In genomic region chr2:26757873-26758789, GRCh38 we compare ENCODE assay signal across 9 cellular contexts. TPM values are rescaled to one million over a fixed set of nuclear protein-coding genes. Genes with fewer than 3 reads are reported as not detected.
A peak's percentile ranks its signal among the peaks of the same experiment; 100 is the strongest.
DNase-seq lines count a peak whose midpoint lies in the region; ATAC-seq and TF ChIP-seq lines count a peak whose summit lies in the region.
"Had no signal": no experiment of that assay in that cellular context is flagged by ENCODE, and none has a peak within 500 bp of the region (broad histone marks: within the 10 kb centered on the region; RNA-seq: fewer than 3 reads in every experiment).

No MANE protein-coding gene starts in this region.

- peaks cover 0 to 11% (median 6%) of the 10 kb centered on the region in 4 donors for H3K4me1 ChIP-seq in right lobe of liver
- H3K4me1 ChIP-seq in naive thymus-derived CD4-positive, alpha-beta T cell (ENCODE audit: control insufficient read depth in 2 of 2, insufficient read depth in 2 of 2, low read length in 2 of 2): no peaks in the 10 kb centered on the region

- ATAC-seq in right lobe of liver: peak; percentile 57 to 79 (median 70)
- no peak for ATAC-seq in naive thymus-derived CD4-positive, alpha-beta T cell
- ATAC-seq in GM21717 (IDR thresholded peaks at IDR 0.05; ENCODE audit: unreplicated experiment): no peak

- no peaks in the 10 kb centered on the region for H3K9me3 ChIP-seq in right lobe of liver
- H3K9me3 ChIP-seq in naive thymus-derived CD4-positive, alpha-beta T cell (ENCODE audit: control insufficient read depth in 2 of 3, low read length in 3 of 3): no peaks in the 10 kb centered on the region

- H3K36me3 ChIP-seq in right lobe of liver: no peaks in the 10 kb centered on the region
- H3K36me3 ChIP-seq in naive thymus-derived CD4-positive, alpha-beta T cell (ENCODE audit: control insufficient read depth in 2 of 3, insufficient read depth in 3 of 3, low read length in 3 of 3): no peaks in the 10 kb centered on the region

- BruUV-seq in MCF 10A (replicated peaks; lab: Mats Ljungman, UMichigan): TSS peak; percentile 99

- DNase-seq in activated CD4-positive, CD25-positive, alpha-beta regulatory T cell treated with anti-CD3 and anti-CD28 coated beads, Interleukin-2, amount 50 U/mL, for 72 hours: peak; percentile 49
- DNase-seq in activated CD4-positive, CD25-positive, alpha-beta regulatory T cell (lab: John Stamatoyannopoulos, UW): no peak
- DNase-seq in KBM-7 (peak; percentile 61), MCF 10A (ENCODE audit: unreplicated experiment) (peak; percentile 98), right lobe of liver (no peak)
- DNase-seq in central memory CD4-positive, alpha-beta T cell: no peak
- DNase-seq in naive thymus-derived CD4-positive, alpha-beta T cell: no peak

- intact Hi-C loops in MCF 10A (cut with micrococcal nuclease): loop anchor here (1.0 kb wide), 1 partner anchor 13 kb away; no protein-coding TSS in a partner anchor
- intact Hi-C loops in right lobe of liver (cut with DNase I): no loop called here
- intact Hi-C loops in naive thymus-derived CD4-positive, alpha-beta T cell (cut with micrococcal nuclease): no loop called here

- POLR2A ChIA-PET in MCF 10A (lab: Yijun Ruan, JAX): interaction anchor here (1.1 to 1.5 kb wide), 4 partner anchors 11 to 14 kb away, joined by 3 to 6 read pairs (median 5); no protein-coding TSS in a partner anchor
- POLR2A ChIA-PET in naive thymus-derived CD4-positive, alpha-beta T cell (lab: Charles Lee): no interaction called here

- in situ Hi-C loops in KBM-7 (cut with MboI; ENCODE audit: low pct_unique_long_range_greater_than_20kb, low sequenced_read_pairs): no loop called here

- TF ChIP-seq CTCF in MCF 10A (IDR thresholded peaks at IDR 0.05; ENCODE audit: unreplicated experiment): no peak
- no peak for TF ChIP-seq CTCF in right lobe of liver (IDR thresholded peaks at IDR 0.05)

- peak overlapping the region; percentile 90 for H3K27ac Mint-ChIP-seq in MCF 10A (ENCODE audit: low read depth, unreplicated experiment)
- no peak overlapping the region for H3K27ac Mint-ChIP-seq in naive thymus-derived CD4-positive, alpha-beta T cell
- H3K27ac Mint-ChIP-seq: activated naive CD4-positive, alpha-beta T cell treated with anti-CD3 and anti-CD28 coated beads, Interleukin-2, amount 50 U/mL, for 24 hours had no signal

- H3K36me3 Mint-ChIP-seq in MCF 10A (ENCODE audit: insufficient read depth, unreplicated experiment): no peaks in the 10 kb centered on the region
- no peaks in the 10 kb centered on the region for H3K36me3 Mint-ChIP-seq in naive thymus-derived CD4-positive, alpha-beta T cell
- H3K36me3 Mint-ChIP-seq: activated naive CD4-positive, alpha-beta T cell treated with anti-CD3 and anti-CD28 coated beads, Interleukin-2, amount 50 U/mL, for 24 hours had no signal

- CTCF ChIA-PET in MCF 10A (lab: Yijun Ruan, JAX): interaction anchor here (0.6 to 2.1 kb wide), 5 partner anchors 8 to 322 kb away, joined by 3 to 6 read pairs (median 4); no protein-coding TSS in a partner anchor
- CTCF ChIA-PET in naive thymus-derived CD4-positive, alpha-beta T cell (lab: Charles Lee): interaction anchor here (1.7 kb wide), 1 partner anchor 11 kb away, joined by 8 read pairs; no protein-coding TSS in a partner anchor

- peak overlapping the region in 2 of 3 donors; percentile 15 to 59 for H3K27ac ChIP-seq in right lobe of liver
- H3K27ac ChIP-seq in naive thymus-derived CD4-positive, alpha-beta T cell (ENCODE audit: low read depth, low read length): no peak overlapping the region

- no peaks in the 10 kb centered on the region for H3K9me3 Mint-ChIP-seq in MCF 10A (ENCODE audit: unreplicated experiment)
- no peaks in the 10 kb centered on the region for H3K9me3 Mint-ChIP-seq in naive thymus-derived CD4-positive, alpha-beta T cell
- H3K9me3 Mint-ChIP-seq: activated naive CD4-positive, alpha-beta T cell treated with anti-CD3 and anti-CD28 coated beads, Interleukin-2, amount 50 U/mL, for 24 hours had no signal

- peaks cover 17% of the 10 kb centered on the region for H3K4me1 Mint-ChIP-seq in MCF 10A (ENCODE audit: insufficient read depth, unreplicated experiment)
- peaks cover 0 to 11% (median 0%) of the 10 kb centered on the region in 7 donors for H3K4me1 Mint-ChIP-seq in naive thymus-derived CD4-positive, alpha-beta T cell
- H3K4me1 Mint-ChIP-seq: activated naive CD4-positive, alpha-beta T cell treated with anti-CD3 and anti-CD28 coated beads, Interleukin-2, amount 50 U/mL, for 24 hours had no signal

- 49% methylated on average over 5 of the region's 6 CpGs for WGBS in right lobe of liver (ENCODE audit: insufficient coverage, low coverage, low lambda C conversion rate, missing lambda C conversion rate)

- no peak overlapping the region for H3K4me3 Mint-ChIP-seq in MCF 10A (ENCODE audit: unreplicated experiment)
- no peak overlapping the region for H3K4me3 Mint-ChIP-seq in naive thymus-derived CD4-positive, alpha-beta T cell
- H3K4me3 Mint-ChIP-seq: activated naive CD4-positive, alpha-beta T cell treated with anti-CD3 and anti-CD28 coated beads, Interleukin-2, amount 50 U/mL, for 24 hours had no signal

- no peaks in the 10 kb centered on the region for H3K27me3 ChIP-seq in right lobe of liver
- H3K27me3 ChIP-seq in naive thymus-derived CD4-positive, alpha-beta T cell (ENCODE audit: control insufficient read depth in 2 of 2, insufficient read depth in 2 of 2, low read length in 2 of 2): no peaks in the 10 kb centered on the region

- no peak for TF ChIP-seq POLR2A in right lobe of liver (IDR thresholded peaks at IDR 0.05)

- no peaks in the 10 kb centered on the region for H3K27me3 Mint-ChIP-seq in MCF 10A (ENCODE audit: insufficient read depth, unreplicated experiment)
- peaks cover 0 to 13% (median 0%) of the 10 kb centered on the region in 5 donors for H3K27me3 Mint-ChIP-seq in naive thymus-derived CD4-positive, alpha-beta T cell
- H3K27me3 Mint-ChIP-seq: activated naive CD4-positive, alpha-beta T cell treated with anti-CD3 and anti-CD28 coated beads, Interleukin-2, amount 50 U/mL, for 24 hours had no signal

- no peak overlapping the region for H3K4me3 ChIP-seq in right lobe of liver
- no peak overlapping the region for H3K4me3 ChIP-seq in naive thymus-derived CD4-positive, alpha-beta T cell (ENCODE audit: low read length)

RNA-seq across cellular contexts. Expression of gene SLC35F6, which starts 6.0 kb away (rescaled TPM):
- total RNA-seq in MCF 10A (2022) (76.9 and 110 TPM in 2 replicates), right lobe of liver (10 to 100 TPM; 14.2 to 73.9 (median 27.2) TPM)
- 10 to 100 TPM; 17.3 to 22.5 (median 19.9) TPM for total RNA-seq in naive thymus-derived CD4-positive, alpha-beta T cell
- polyA plus RNA-seq in naive thymus-derived CD4-positive, alpha-beta T cell: 1 to 10 TPM; 4.7 to 6.6 TPM

RNA-seq across cellular contexts. Expression of gene CENPA, which starts 27.7 kb away (rescaled TPM):
- total RNA-seq in MCF 10A (2022) (19.7 and 35.1 TPM in 2 replicates), right lobe of liver (1 to 10 TPM in 1 of 6 experiments, under 1 TPM in 4, not detected in 1; 0.18 to 1.3 (median 0.56) TPM)
- 10 to 100 TPM in 1 of 5 experiments, under 1 TPM in 2, not detected in 2; 0.37 to 25.6 (median 0.73) TPM for total RNA-seq in naive thymus-derived CD4-positive, alpha-beta T cell
- polyA plus RNA-seq in naive thymus-derived CD4-positive, alpha-beta T cell: not detected

Comparison
In these comparisons a context has a peak if more than half of its experiments do, and no peak if none do; other contexts are left out.
1. DNase-seq: peak in activated CD4-positive, CD25-positive, alpha-beta regulatory T cell treated with anti-CD3 and anti-CD28 coated beads, Interleukin-2, amount 50 U/mL, for 72 hours (single experiment), KBM-7 (single experiment) and MCF 10A (single experiment); none in activated CD4-positive, CD25-positive, alpha-beta regulatory T cell (0 of 4), right lobe of liver (0 of 3), central memory CD4-positive, alpha-beta T cell (single experiment) and naive thymus-derived CD4-positive, alpha-beta T cell (0 of 9).
2. ATAC-seq: peak in right lobe of liver (4 of 4); none in naive thymus-derived CD4-positive, alpha-beta T cell (single experiment) and GM21717 (single experiment).